In genomic region chr10:96843823-96844222, GRCh38 we compare ENCODE assay signal across 18 cellular contexts. TPM values are rescaled to one million over a fixed set of nuclear protein-coding genes. Genes with fewer than 3 reads are reported as not detected.
DNase-seq lines count a peak whose midpoint lies in the region; ATAC-seq and TF ChIP-seq lines count a peak whose summit lies in the region.
"Had no signal": no experiment of that assay in that cellular context is flagged by ENCODE, and none has a peak within 500 bp of the region (broad histone marks: within the 10 kb centered on the region; RNA-seq: fewer than 3 reads in every experiment).

No MANE protein-coding gene starts in this region.

- H3K4me1 Mint-ChIP-seq in natural killer cell: peaks cover 47 to 50% of the 10 kb centered on the region in 2 donors
- H3K4me1 Mint-ChIP-seq in natural killer cell treated with Interleukin-12 subunit alpha and Interleukin-12 subunit beta and Interleukin-15 and Interleukin-18, amount 100 ng/mL, for 72 hours (ENCODE audit: low read depth in 2 of 2): peaks cover 34 to 35% of the 10 kb centered on the region in 2 donors
- peaks cover 42 to 82% (median 61%) of the 10 kb centered on the region in 3 donors for H3K4me1 Mint-ChIP-seq in naive B cell
- H3K4me1 Mint-ChIP-seq in activated CD4-positive, alpha-beta memory T cell treated with anti-CD3 and anti-CD28 coated beads for 36 hours (ENCODE audit: low read depth): peaks cover 42% of the 10 kb centered on the region
- H3K4me1 Mint-ChIP-seq in naive thymus-derived CD8-positive, alpha-beta T cell: peaks cover 24 to 81% (median 67%) of the 10 kb centered on the region in 4 donors

- no peaks in the 10 kb centered on the region for H3K27me3 Mint-ChIP-seq in natural killer cell (ENCODE audit: low read depth in 2 of 2)
- H3K27me3 Mint-ChIP-seq in natural killer cell treated with Interleukin-12 subunit alpha and Interleukin-12 subunit beta and Interleukin-15 and Interleukin-18, amount 100 ng/mL, for 72 hours: no peaks in the 10 kb centered on the region
- no peaks in the 10 kb centered on the region for H3K27me3 Mint-ChIP-seq in naive B cell
- no peaks in the 10 kb centered on the region for H3K27me3 Mint-ChIP-seq in activated CD4-positive, alpha-beta memory T cell treated with anti-CD3 and anti-CD28 coated beads for 36 hours
- no peaks in the 10 kb centered on the region for H3K27me3 Mint-ChIP-seq in naive thymus-derived CD8-positive, alpha-beta T cell
- H3K27me3 Mint-ChIP-seq: B cell had no signal

- no peak for TF ChIP-seq CTCF in natural killer cell (IDR thresholded peaks at IDR 0.05)
- TF ChIP-seq CTCF in body of pancreas (IDR thresholded peaks at IDR 0.05): no peak

- DNase-seq in natural killer cell (no peak), body of pancreas (no peak), naive B cell (no peak), NCI-H345 (lab: John Stamatoyannopoulos, UW) (no peak)
- DNase-seq in natural killer cell treated with Interleukin-12 subunit alpha and Interleukin-12 subunit beta and Interleukin-15 and Interleukin-18, amount 100 ng/mL, for 72 hours (ENCODE audit: low spot score): no peak
- no peak for DNase-seq in activated CD4-positive, alpha-beta memory T cell treated with anti-CD3 and anti-CD28 coated beads for 36 hours
- DNase-seq in naive thymus-derived CD8-positive, alpha-beta T cell: no peak
- DNase-seq: DMS79, HFFc6, KBM-7, NCI-H1092, NCI-H1436, NCI-H2029, NCI-H2227 treated with DMSO at 0.1 percent for 48 hours, NCI-H510A treated with DMSO at 0.1 percent for 48 hours had no signal

- H3K27ac ChIP-seq in body of pancreas: peak overlapping the region in 3 of 4 donors; percentile 30 to 64 (median 60)

- H3K27ac Mint-ChIP-seq in natural killer cell (peak overlapping the region; percentile 32 to 68), naive B cell (peak overlapping the region in 4 of 6 donors; percentile 50 to 81 (median 78))
- H3K27ac Mint-ChIP-seq in natural killer cell treated with Interleukin-12 subunit alpha and Interleukin-12 subunit beta and Interleukin-15 and Interleukin-18, amount 100 ng/mL, for 72 hours: no peak overlapping the region
- H3K27ac Mint-ChIP-seq in activated CD4-positive, alpha-beta memory T cell treated with anti-CD3 and anti-CD28 coated beads for 36 hours: no peak overlapping the region
- peak overlapping the region in 2 of 10 donors; percentile 18 to 76 for H3K27ac Mint-ChIP-seq in naive thymus-derived CD8-positive, alpha-beta T cell
- H3K27ac Mint-ChIP-seq: HFFc6 had no signal

- intact Hi-C loops in natural killer cell (cut with micrococcal nuclease): no loop called here
- intact Hi-C loops in body of pancreas (cut with DNase I): no loop called here
- intact Hi-C loops in activated CD4-positive, alpha-beta memory T cell treated with anti-CD3 and anti-CD28 coated beads for 36 hours (cut with micrococcal nuclease): no loop called here

- no peaks in the 10 kb centered on the region for H3K36me3 ChIP-seq in body of pancreas (replicated peaks in 1 of 2; ENCODE audit: insufficient read depth in 1 of 2, low read depth in 2 of 2)

- WGBS in body of pancreas, 2 donors: 66 to 75% methylated on average over 2 of the region's 2 CpGs

- TF ChIP-seq POLR2A in body of pancreas (IDR thresholded peaks at IDR 0.05): no peak

- no peak for ATAC-seq in natural killer cell
- no peak for ATAC-seq in natural killer cell treated with Interleukin-12 subunit alpha and Interleukin-12 subunit beta and Interleukin-15 and Interleukin-18, amount 100 ng/mL, for 72 hours
- ATAC-seq in body of pancreas: no peak
- ATAC-seq in naive B cell (ENCODE audit: low read depth in 2 of 2): no peak
- no peak for ATAC-seq in naive thymus-derived CD8-positive, alpha-beta T cell
- ATAC-seq: Right ventricle myocardium inferior had no signal

- H3K9me3 Mint-ChIP-seq in natural killer cell: no peaks in the 10 kb centered on the region
- H3K9me3 Mint-ChIP-seq in natural killer cell treated with Interleukin-12 subunit alpha and Interleukin-12 subunit beta and Interleukin-15 and Interleukin-18, amount 100 ng/mL, for 72 hours: no peaks in the 10 kb centered on the region
- H3K9me3 Mint-ChIP-seq in naive B cell: no peaks in the 10 kb centered on the region
- no peaks in the 10 kb centered on the region for H3K9me3 Mint-ChIP-seq in activated CD4-positive, alpha-beta memory T cell treated with anti-CD3 and anti-CD28 coated beads for 36 hours
- no peaks in the 10 kb centered on the region for H3K9me3 Mint-ChIP-seq in naive thymus-derived CD8-positive, alpha-beta T cell
- H3K9me3 Mint-ChIP-seq: CD14-positive monocyte, HFFc6 had no signal

- H3K36me3 Mint-ChIP-seq in natural killer cell (no peaks in the 10 kb centered on the region), naive B cell (no peaks in the 10 kb centered on the region)
- no peaks in the 10 kb centered on the region for H3K36me3 Mint-ChIP-seq in natural killer cell treated with Interleukin-12 subunit alpha and Interleukin-12 subunit beta and Interleukin-15 and Interleukin-18, amount 100 ng/mL, for 72 hours
- H3K36me3 Mint-ChIP-seq in activated CD4-positive, alpha-beta memory T cell treated with anti-CD3 and anti-CD28 coated beads for 36 hours: no peaks in the 10 kb centered on the region
- H3K36me3 Mint-ChIP-seq in naive thymus-derived CD8-positive, alpha-beta T cell: peaks cover 0 to 3% (median 0%) of the 10 kb centered on the region in 3 donors

- POLR2A ChIA-PET in activated CD4-positive, alpha-beta memory T cell treated with anti-CD3 and anti-CD28 coated beads for 36 hours (lab: Charles Lee): interaction anchor here (1.1 kb wide), 1 partner anchor 13 kb away, joined by 4 read pairs; no protein-coding TSS in a partner anchor
- POLR2A ChIA-PET in naive thymus-derived CD8-positive, alpha-beta T cell (lab: Charles Lee): no interaction called here

- CTCF ChIA-PET in activated CD4-positive, alpha-beta memory T cell treated with anti-CD3 and anti-CD28 coated beads for 36 hours (lab: Charles Lee): interaction anchor here (0.6 to 1.4 kb wide), 2 partner anchors 43 to 202 kb away, joined by 3 read pairs; no protein-coding TSS in a partner anchor

- no peaks in the 10 kb centered on the region for H3K9me3 ChIP-seq in body of pancreas

- H3K4me3 ChIP-seq in body of pancreas: no peak overlapping the region

- no peaks in the 10 kb centered on the region for H3K27me3 ChIP-seq in body of pancreas

- H3K4me3 Mint-ChIP-seq in natural killer cell: no peak overlapping the region
- H3K4me3 Mint-ChIP-seq in natural killer cell treated with Interleukin-12 subunit alpha and Interleukin-12 subunit beta and Interleukin-15 and Interleukin-18, amount 100 ng/mL, for 72 hours: no peak overlapping the region
- H3K4me3 Mint-ChIP-seq in naive B cell: no peak overlapping the region
- no peak overlapping the region for H3K4me3 Mint-ChIP-seq in activated CD4-positive, alpha-beta memory T cell treated with anti-CD3 and anti-CD28 coated beads for 36 hours
- H3K4me3 Mint-ChIP-seq in naive thymus-derived CD8-positive, alpha-beta T cell: peak overlapping the region in 1 of 10 donors; percentile 46
- H3K4me3 Mint-ChIP-seq: B cell, CD14-positive monocyte, HFFc6 had no signal

- peaks cover 61% of the 10 kb centered on the region for H3K4me1 ChIP-seq in body of pancreas

RNA-seq across cellular contexts. Expression of gene LCOR, which starts 11.7 kb away (rescaled TPM):
- total RNA-seq in natural killer cell: 10 to 100 TPM; 68.5 to 92.4 (median 87.7) TPM
- total RNA-seq in natural killer cell treated with Interleukin-12 subunit alpha and Interleukin-12 subunit beta and Interleukin-15 and Interleukin-18, amount 100 ng/mL, for 72 hours: 10 to 100 TPM; 58.7 to 70.2 TPM
- 10 to 100 TPM; 34.5 to 35.3 TPM for total RNA-seq in body of pancreas
- 10 to 100 TPM; 26.7 to 68.2 (median 47.2) TPM for polyA plus RNA-seq in naive B cell (ENCODE audit: low read depth in 6 of 6)
- total RNA-seq in activated CD4-positive, alpha-beta memory T cell treated with anti-CD3 and anti-CD28 coated beads for 36 hours: 10 to 100 TPM; 15.0 to 18.2 TPM
- 10 to 100 TPM; 50.2 to 51.2 TPM for total RNA-seq in naive thymus-derived CD8-positive, alpha-beta T cell
- 10 to 100 TPM; 18.9 to 26.6 (median 19.3) TPM for polyA plus RNA-seq in naive thymus-derived CD8-positive, alpha-beta T cell

Comparison
In these comparisons a context has a peak if more than half of its experiments do, and no peak if none do; other contexts are left out.
1. H3K27ac Mint-ChIP-seq: peak in natural killer cell (2 of 2) and naive B cell (4 of 6); none in natural killer cell treated with Interleukin-12 subunit alpha and Interleukin-12 subunit beta and Interleukin-15 and Interleukin-18, amount 100 ng/mL, for 72 hours (0 of 2) and activated CD4-positive, alpha-beta memory T cell treated with anti-CD3 and anti-CD28 coated beads for 36 hours (single experiment).